In the genomic region with DNA sequence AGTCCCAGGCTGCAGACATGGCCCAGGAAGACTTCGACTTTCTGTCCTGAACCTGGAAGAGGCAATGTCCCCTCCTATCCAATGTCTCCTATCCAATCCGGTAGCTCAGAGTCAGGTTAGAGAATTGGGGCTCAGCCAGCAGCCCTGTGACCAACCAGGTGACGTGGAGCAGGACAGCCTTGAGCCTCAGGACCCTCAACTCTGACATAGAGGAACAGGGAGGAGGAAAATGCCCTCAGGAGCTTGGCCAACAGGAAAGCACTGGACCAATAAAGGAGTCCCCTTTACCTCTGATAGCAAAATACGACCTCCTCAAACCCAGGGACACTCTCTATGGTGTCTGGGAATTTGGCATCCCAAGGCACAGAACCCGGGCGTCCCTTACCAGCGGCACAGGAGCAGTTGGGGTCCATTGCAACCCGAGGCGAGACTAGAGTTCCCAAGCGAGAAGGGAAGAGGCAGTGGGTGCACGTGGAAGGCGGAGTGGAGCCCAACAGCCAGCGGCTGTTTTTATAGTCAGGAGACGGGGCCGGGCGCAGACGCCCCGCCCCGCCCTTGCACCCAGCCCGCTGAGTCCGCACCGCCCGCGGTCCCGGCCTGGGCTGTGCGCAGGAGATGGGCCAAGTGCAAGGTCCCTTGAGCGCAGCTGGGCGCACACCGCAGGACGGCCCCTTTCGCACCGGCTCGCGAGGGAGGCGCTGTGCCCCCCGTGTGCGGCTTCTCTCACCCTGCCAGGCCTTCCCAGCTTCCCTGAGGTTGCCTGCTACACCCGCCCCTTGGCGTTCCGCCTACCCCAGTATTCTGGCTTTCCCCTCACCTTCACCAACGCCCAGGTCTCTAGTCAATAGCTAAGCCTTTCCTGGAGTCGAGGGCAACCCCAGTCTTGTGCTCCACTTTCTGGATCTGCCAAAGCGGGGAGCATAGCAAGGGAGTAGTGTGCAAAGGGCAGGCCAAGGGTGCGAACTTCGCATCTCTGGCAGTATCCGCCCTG, we compare ENCODE assay signal across 1 cellular context.
A peak's percentile ranks its signal among the peaks of the same experiment; 100 is the strongest.
TF ChIP-seq lines count a peak whose summit lies in the region.

A gene (minus strand): TSS at position 485 of the 991 bp plus-strand sequence. CDS start 72 bp downstream, at position 413.

TF ChIP-seq in H1, 55 proteins besides CTCF, POLR2A, EP300 and RAD21:
- TF ChIP-seq EZH2 (IDR thresholded peaks at IDR 0.05; ENCODE audit: low read depth, low read length, severe bottlenecking) (peak; percentile 66), TBP (IDR thresholded peaks at IDR 0.05; ENCODE audit: low read depth, low read length) (peak; percentile 80), ZNF274 (IDR thresholded peaks at IDR 0.05; ENCODE audit: borderline replicate concordance, extremely low read depth, low read length) (no peak), SUZ12 (IDR thresholded peaks at IDR 0.05; ENCODE audit: low read length) (peak; percentile 73), KDM4A (IDR thresholded peaks at IDR 0.05; ENCODE audit: low read depth, low read length, severe bottlenecking) (peak; percentile 38)
TF ChIP-seq in H1: peak in this region for 4.
